20 cellular contexts compared by ENCODE assay signal in genomic region chr11:44583353-44583669, GRCh38.
"Had no signal": no experiment of that assay in that cellular context is flagged by ENCODE, and none has a peak within 500 bp of the region (broad histone marks: within the 10 kb centered on the region; RNA-seq: fewer than 3 reads in every experiment).

No MANE protein-coding gene starts in this region.

- H3K36me3 Mint-ChIP-seq: WTC11 had no signal

- H3K27me3 Mint-ChIP-seq: activated CD8-positive, alpha-beta T cell treated with anti-CD3 and anti-CD28 coated beads for 36 hours; activated naive CD4-positive, alpha-beta T cell treated with anti-CD3 and anti-CD28 coated beads, Interleukin-2, amount 50 U/mL, for 24 hours had no signal

- H3K27me3 ChIP-seq: adrenal gland, esophagus squamous epithelium, right lobe of liver, tibial artery had no signal

- ATAC-seq: activated CD8-positive, alpha-beta T cell treated with anti-CD3 and anti-CD28 coated beads for 36 hours; psoas muscle; right lobe of liver; WTC11 had no signal

- H3K4me3 Mint-ChIP-seq: activated CD8-positive, alpha-beta T cell treated with anti-CD3 and anti-CD28 coated beads for 36 hours; activated naive CD4-positive, alpha-beta T cell treated with anti-CD3 and anti-CD28 coated beads, Interleukin-2, amount 50 U/mL, for 24 hours; neural crest cell; T-helper 1 cell treated with Interleukin-12 subunit alpha and Interleukin-12 subunit beta and Interleukin-4 antibody, amounts not matched to agents 30 μg/mL and 1 μg/mL, for 36 hours; WTC11 had no signal

- H3K27ac ChIP-seq: adrenal gland, esophagus squamous epithelium, psoas muscle had no signal

- H3K4me1 ChIP-seq: adrenal gland had no signal

- H3K36me3 ChIP-seq: adrenal gland had no signal

- H3K4me3 ChIP-seq: adrenal gland, esophagus squamous epithelium, psoas muscle, right lobe of liver, tibial artery had no signal

- DNase-seq: activated CD4-positive, alpha-beta T cell treated with anti-CD3 and anti-CD28 coated beads for 48 hours; activated CD8-positive, alpha-beta T cell treated with anti-CD3 and anti-CD28 coated beads for 36 hours; activated gamma-delta T cell; activated T-cell treated with anti-CD3 and anti-CD28 coated beads, Interleukin-2, amount 50 U/mL, for 1 hour; adrenal gland; effector CD4-positive, alpha-beta T cell; esophagus squamous epithelium; islet precursor cell; psoas muscle; right lobe of liver; small intestine; stimulated activated CD4-positive, alpha-beta T cell treated with anti-CD3 and anti-CD28 coated beads, Interleukin-4, amount 100 ng/mL, for 1 hour; substantia nigra; tibial artery had no signal

- FAIRE-seq: astrocyte, bronchial epithelial cell, small intestine had no signal

- H3K9me3 ChIP-seq: adrenal gland, psoas muscle, right lobe of liver had no signal

- H3K9me3 Mint-ChIP-seq: activated naive CD4-positive, alpha-beta T cell treated with anti-CD3 and anti-CD28 coated beads, Interleukin-2, amount 50 U/mL, for 24 hours; neural crest cell had no signal

- H3K27ac Mint-ChIP-seq: activated CD8-positive, alpha-beta T cell treated with anti-CD3 and anti-CD28 coated beads for 36 hours; WTC11 had no signal
